In the genomic region with DNA sequence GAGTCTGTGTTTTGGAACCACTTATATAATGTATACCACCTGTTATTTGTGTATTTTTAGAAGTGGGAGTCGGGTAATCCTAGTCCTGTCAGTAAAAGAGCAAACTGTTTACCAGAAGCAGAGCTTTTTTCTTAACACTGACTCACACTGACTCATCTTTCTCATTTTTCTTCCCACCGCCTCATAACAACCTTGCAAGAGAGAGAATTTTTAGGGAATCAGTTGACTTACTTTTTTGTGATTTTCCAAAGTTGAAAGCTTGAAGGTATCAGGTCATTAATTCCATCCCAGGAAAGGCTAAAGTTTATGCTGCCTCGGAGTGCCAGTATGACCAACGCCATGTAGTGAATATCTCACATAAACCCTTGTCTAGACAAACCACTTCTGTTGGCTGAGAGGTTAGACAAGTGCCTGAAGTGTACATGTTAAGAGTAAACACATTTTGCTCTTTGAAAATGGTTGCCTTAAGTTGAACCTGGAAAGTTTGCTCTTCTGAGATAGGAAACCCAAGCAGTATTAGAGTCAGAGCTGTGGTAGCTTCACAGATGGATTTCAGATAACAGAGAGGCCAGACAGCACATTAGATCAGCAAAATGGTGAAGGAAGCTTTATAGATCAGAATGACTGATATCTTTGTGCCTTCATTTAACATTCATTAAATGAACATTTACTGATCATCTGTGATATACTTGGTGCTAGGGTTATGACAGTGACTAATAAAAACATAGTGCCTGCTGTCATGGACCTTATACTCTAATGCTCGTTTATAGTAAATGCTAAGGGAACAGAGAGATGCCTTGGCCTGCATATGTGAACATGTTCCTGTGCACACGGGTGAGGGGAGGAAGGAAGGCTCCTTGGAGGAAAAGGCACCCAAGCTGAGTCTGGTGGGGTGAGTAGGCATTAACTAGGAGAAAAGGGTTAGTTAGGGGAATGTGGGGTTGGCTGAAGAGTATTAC, we compare ENCODE assay signal across 1 cellular context.
TF ChIP-seq lines count a peak whose summit lies in the region.

No MANE protein-coding gene starts in this region.

TF ChIP-seq in SK-N-SH, 30 proteins besides CTCF, POLR2A, EP300 and RAD21 (continued from another document):
- no peak; the same call in 1 of the 2 replicates for TF ChIP-seq TEAD4 (IDR thresholded peaks at IDR 0.05; ENCODE audit: borderline replicate concordance, insufficient read depth)
- TF ChIP-seq REST (IDR thresholded peaks at IDR 0.05; ENCODE audit: low read depth, low read length), result no peak
- TF ChIP-seq PBX3 (IDR thresholded peaks at IDR 0.05), result peak; percentile 76
- no peak for TF ChIP-seq ELF1 (IDR thresholded peaks at IDR 0.05)
- no peak for TF ChIP-seq USF1 (IDR thresholded peaks at IDR 0.05; ENCODE audit: borderline replicate concordance, low read depth)
- TF ChIP-seq, protein P1, sequence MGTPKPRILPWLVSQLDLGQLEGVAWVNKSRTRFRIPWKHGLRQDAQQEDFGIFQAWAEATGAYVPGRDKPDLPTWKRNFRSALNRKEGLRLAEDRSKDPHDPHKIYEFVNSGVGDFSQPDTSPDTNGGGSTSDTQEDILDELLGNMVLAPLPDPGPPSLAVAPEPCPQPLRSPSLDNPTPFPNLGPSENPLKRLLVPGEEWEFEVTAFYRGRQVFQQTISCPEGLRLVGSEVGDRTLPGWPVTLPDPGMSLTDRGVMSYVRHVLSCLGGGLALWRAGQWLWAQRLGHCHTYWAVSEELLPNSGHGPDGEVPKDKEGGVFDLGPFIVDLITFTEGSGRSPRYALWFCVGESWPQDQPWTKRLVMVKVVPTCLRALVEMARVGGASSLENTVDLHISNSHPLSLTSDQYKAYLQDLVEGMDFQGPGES (IDR thresholded peaks at IDR 0.05; ENCODE audit: low read depth, low read length), result no peak
- TF ChIP-seq, protein P2, sequence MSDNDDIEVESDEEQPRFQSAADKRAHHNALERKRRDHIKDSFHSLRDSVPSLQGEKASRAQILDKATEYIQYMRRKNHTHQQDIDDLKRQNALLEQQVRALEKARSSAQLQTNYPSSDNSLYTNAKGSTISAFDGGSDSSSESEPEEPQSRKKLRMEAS (IDR thresholded peaks at IDR 0.05; ENCODE audit: low read depth), result no peak
- peak; percentile 73; the same call in 1 of the 2 replicates for TF ChIP-seq POLR2AphosphoS5 (IDR thresholded peaks at IDR 0.05; ENCODE audit: low read depth, low read length)
- peak; percentile 99 for TF ChIP-seq FOSL2 (IDR thresholded peaks at IDR 0.05; ENCODE audit: borderline replicate concordance, low read depth)
- TF ChIP-seq SIN3A (IDR thresholded peaks at IDR 0.05; ENCODE audit: borderline replicate concordance, low read depth, low read length), result no peak
- peak; percentile 54 for TF ChIP-seq GATA2 (CRISPR knock-in tag; IDR thresholded peaks at IDR 0.05)
- 0 out of 2 replicates have a peak, but pooled peaks have one; percentile 39 for TF ChIP-seq FOXM1 (IDR thresholded peaks at IDR 0.05; ENCODE audit: low read depth)
- TF ChIP-seq YY1 (IDR thresholded peaks at IDR 0.05; ENCODE audit: low read depth), result no peak
- TF ChIP-seq SMC3 (IDR thresholded peaks at IDR 0.05; ENCODE audit: low read depth, low read length), result no peak
